7 cellular contexts compared by ENCODE assay signal in genomic region chr1:121168152-121168668, GRCh38. TPM values are rescaled to one million over a fixed set of nuclear protein-coding genes. Genes with fewer than 3 reads are reported as not detected.
DNase-seq lines count a peak whose midpoint lies in the region; ATAC-seq and TF ChIP-seq lines count a peak whose summit lies in the region.
"Not testable (repeated sequence)": the region's sequence is repeated elsewhere in the genome, so short reads cannot be mapped to it uniquely, and the experiment has no call there.
"Had no signal": no experiment of that assay in that cellular context is flagged by ENCODE, and none has a peak within 500 bp of the region (broad histone marks: within the 10 kb centered on the region; RNA-seq: fewer than 3 reads in every experiment).

No MANE protein-coding gene starts in this region.

- RAD21 ChIA-PET in HCT116 (lab: Charles Lee; ENCODE audit: low non-redundant PET in 1 of 2, low total read pairs in 2 of 2, uncharacterized antibody in 2 of 2, unreplicated experiment in 2 of 2) = not testable (repeated sequence)

- not testable (repeated sequence) for DNase-seq in A673 (ENCODE audit: low spot score); HCT116 (ENCODE audit: low read depth, low spot score); OCI-LY7 (ENCODE audit: low spot score); Panc1 (ENCODE audit: low read depth, low spot score); MCF 10A (ENCODE audit: unreplicated experiment); omental fat pad (ENCODE audit: low spot score)

- not testable (repeated sequence) for H3K9ac ChIP-seq in HCT116 (ENCODE audit: low read length)

- H3K36me3 Mint-ChIP-seq in MCF 10A (ENCODE audit: insufficient read depth, unreplicated experiment) = not testable (repeated sequence)

- not testable (repeated sequence) for H2AFZ ChIP-seq in HCT116 (ENCODE audit: low read depth, low read length, poor library complexity, severe bottlenecking); OCI-LY7 (ENCODE audit: low read length)

- H3K9me3 Mint-ChIP-seq in MCF 10A (ENCODE audit: unreplicated experiment) = not testable (repeated sequence)

- H3K4me2 ChIP-seq in HCT116 (ENCODE audit: low read length); OCI-LY7 (ENCODE audit: low read length): not testable (repeated sequence)

- H3K9me2 ChIP-seq in HCT116 (ENCODE audit: insufficient read depth); OCI-LY7 (ENCODE audit: insufficient read depth, low read length): not testable (repeated sequence)

- BruUV-seq in A673 (replicated peaks; lab: Mats Ljungman, UMichigan) (TSS peak; percentile 76), HCT116 (replicated peaks; lab: Mats Ljungman, UMichigan) (TSS peak; percentile 78), OCI-LY7 (replicated peaks; lab: Mats Ljungman, UMichigan) (TSS peak; percentile 77), Panc1 (replicated peaks; lab: Mats Ljungman, UMichigan) (TSS peak; percentile 69), MCF 10A (replicated peaks; lab: Mats Ljungman, UMichigan) (TSS peak; percentile 71)

- not testable (repeated sequence) for H3K36me3 ChIP-seq in A673 (ENCODE audit: insufficient read depth, low read length, poor library complexity, severe bottlenecking); HCT116 (ENCODE audit: control insufficient read depth in 1 of 2, insufficient read depth in 2 of 2, low read length in 2 of 2); OCI-LY7 (ENCODE audit: insufficient read depth, low read length); Panc1 (ENCODE audit: control insufficient read depth, insufficient read depth, low read length)

- H3K4me3 ChIP-seq in A673 (ENCODE audit: low read depth, low read length, poor library complexity, severe bottlenecking); HCT116 (replicated peaks in 1 of 2; ENCODE audit: low read depth in 1 of 2, low read length in 2 of 2); OCI-LY7 (ENCODE audit: low read depth, low read length, poor library complexity, severe bottlenecking); Panc1 (ENCODE audit: low read depth in 2 of 2, low read length in 2 of 2): not testable (repeated sequence)

- ATAC-seq in HCT116, Panc1: not testable (repeated sequence)
- ATAC-seq in omental fat pad (ENCODE audit: low FRiP score) = peak; percentile 71

- not testable (repeated sequence) for H3K27ac Mint-ChIP-seq in MCF 10A (ENCODE audit: low read depth, unreplicated experiment)

- not testable (repeated sequence) for H3K27ac ChIP-seq in A673 (ENCODE audit: low read depth, low read length, poor library complexity, severe bottlenecking); HCT116 (ENCODE audit: low read depth, low read length); OCI-LY7 (ENCODE audit: low read depth, low read length, poor library complexity, severe bottlenecking); Panc1 (ENCODE audit: low read length)

- H3K27me3 ChIP-seq in A673 (replicated peaks; ENCODE audit: insufficient read depth, low read depth, low read length, poor library complexity); HCT116 (ENCODE audit: insufficient read depth, low read length); Panc1 (ENCODE audit: control insufficient read depth, insufficient read depth, low read length): not testable (repeated sequence)

- POLR2A ChIA-PET in A673 (lab: Charles Lee; ENCODE audit: low non-redundant PET); HCT116 (lab: Charles Lee); OCI-LY7 (lab: Charles Lee); Panc1 (lab: Charles Lee); MCF 10A (lab: Yijun Ruan, JAX): not testable (repeated sequence)

- H3K4me1 Mint-ChIP-seq in MCF 10A (ENCODE audit: insufficient read depth, unreplicated experiment) = not testable (repeated sequence)

- not testable (repeated sequence) for TF ChIP-seq POLR2A in HCT116 (IDR thresholded peaks at IDR 0.05; ENCODE audit: borderline replicate concordance, extremely low read depth, insufficient read depth, insufficient read length)

- in situ Hi-C loops in Panc1 (cut with HindIII; ENCODE audit: low pct_unique_long_range_greater_than_20kb, low sequenced_read_pairs) = not testable (repeated sequence)

- TF ChIP-seq CTCF in A673 (conservative IDR thresholded peaks at IDR 0.05; ENCODE audit: low read depth, low read length); HCT116 (IDR thresholded peaks at IDR 0.05 in 2 of 3, conservative IDR thresholded peaks at IDR 0.05 in 1 of 3; ENCODE audit: borderline replicate concordance in 1 of 3, insufficient read depth in 1 of 3, low read depth in 2 of 3, low read length in 2 of 3); OCI-LY7 (conservative IDR thresholded peaks at IDR 0.05; ENCODE audit: low read length); Panc1 (IDR thresholded peaks at IDR 0.05); MCF 10A (IDR thresholded peaks at IDR 0.05; ENCODE audit: unreplicated experiment); omental fat pad (IDR thresholded peaks at IDR 0.05): not testable (repeated sequence)

- H3K9me3 ChIP-seq in A673 (ENCODE audit: low read depth, low read length, poor library complexity, severe bottlenecking); HCT116 (ENCODE audit: control insufficient read depth in 1 of 2, insufficient read depth in 1 of 2, low read depth in 1 of 2, low read length in 2 of 2); OCI-LY7 (ENCODE audit: low read length); Panc1 (ENCODE audit: control insufficient read depth, insufficient read depth, low read depth, low read length): not testable (repeated sequence)

- TF ChIP-seq RAD21 in HCT116 (IDR thresholded peaks at IDR 0.05; ENCODE audit: low read depth) = not testable (repeated sequence)

- H4K20me1 ChIP-seq in HCT116 (ENCODE audit: insufficient read depth); OCI-LY7 (ENCODE audit: insufficient read depth, low read length): not testable (repeated sequence)

- intact Hi-C loops in A673 (cut with micrococcal nuclease; ENCODE audit: unreplicated experiment); HCT116 (cut with micrococcal nuclease); OCI-LY7 (cut with micrococcal nuclease; ENCODE audit: unreplicated experiment); Panc1 (cut with micrococcal nuclease; ENCODE audit: unreplicated experiment); MCF 10A (cut with micrococcal nuclease): not testable (repeated sequence)

- CTCF ChIA-PET in A673 (lab: Charles Lee); HCT116 (lab: Charles Lee); OCI-LY7 (lab: Charles Lee; ENCODE audit: unreplicated experiment); Panc1 (lab: Charles Lee); MCF 10A (lab: Yijun Ruan, JAX): not testable (repeated sequence)

- not testable (repeated sequence) for H3K4me3 Mint-ChIP-seq in MCF 10A (ENCODE audit: unreplicated experiment)

- H3K4me1 ChIP-seq in A673 (ENCODE audit: insufficient read depth, low read length, poor library complexity, severe bottlenecking); HCT116 (ENCODE audit: control insufficient read depth in 1 of 2, insufficient read depth in 2 of 2, low read length in 2 of 2); OCI-LY7 (ENCODE audit: insufficient read depth, low read length, poor library complexity, severe bottlenecking); Panc1 (ENCODE audit: control insufficient read depth, insufficient read depth, low read length): not testable (repeated sequence)

- not testable (repeated sequence) for H3K79me2 ChIP-seq in HCT116 (ENCODE audit: insufficient read depth, low read length); OCI-LY7 (ENCODE audit: insufficient read depth, low read depth, low read length)

- not testable (repeated sequence) for H3K27me3 Mint-ChIP-seq in MCF 10A (ENCODE audit: insufficient read depth, unreplicated experiment)

RNA-seq across cellular contexts. Expression of gene FAM72B, which starts 15.9 kb away (rescaled TPM):
- total RNA-seq in A673 (2021) (16.4 and 20.4 TPM in 2 replicates), HCT116 (2021; ENCODE audit: unreplicated experiment) (10.2 TPM), OCI-LY7 (2022) (74.1 and 91.4 TPM in 2 replicates), Panc1 (2021; ENCODE audit: unreplicated experiment) (24.9 TPM), MCF 10A (2022) (8.0 and 8.6 TPM in 2 replicates), omental fat pad (1 to 10 TPM in 2 of 4 donors, under 1 TPM in 2; 0.65 to 5.6 (median 1.1) TPM)
- polyA plus RNA-seq in HCT116 (2012) = 9.8 and 10.7 TPM in 2 replicates
- total RNA-seq in OCI-LY7 (2014; rRNA removed; shearing (Covaris generic)) = 27.0 and 27.4 TPM in 2 replicates
- 21.9 TPM for polyA plus RNA-seq in Panc1 (2012; ENCODE audit: insufficient read length)
- total RNA-seq: CD4-positive, alpha-beta memory T cell had no signal

RNA-seq across cellular contexts. Expression of gene SRGAP2C, which starts 16.6 kb away (rescaled TPM):
- total RNA-seq in A673 (2021) = 47.8 and 50.3 TPM in 2 replicates
- total RNA-seq in HCT116 (2021; ENCODE audit: unreplicated experiment) = 21.3 TPM
- polyA plus RNA-seq in HCT116 (2012) = 2.5 and 3.0 TPM in 2 replicates
- total RNA-seq in OCI-LY7 (2014; rRNA removed; shearing (Covaris generic)) = 6.8 and 7.0 TPM in 2 replicates
- total RNA-seq in OCI-LY7 (2022) = 30.7 and 41.0 TPM in 2 replicates
- total RNA-seq in Panc1 (2021; ENCODE audit: unreplicated experiment) = 50.5 TPM
- 20.2 TPM for polyA plus RNA-seq in Panc1 (2012; ENCODE audit: insufficient read length)
- total RNA-seq in MCF 10A (2022) = 36.6 and 37.1 TPM in 2 replicates
- total RNA-seq in omental fat pad = 10 to 100 TPM; 19.8 to 41.0 (median 26.5) TPM
